ENCODE assay signal across 7 cellular contexts in genomic region chr10:71213761-71214440, GRCh38. TPM values are rescaled to one million over a fixed set of nuclear protein-coding genes. Genes with fewer than 3 reads are reported as not detected.
DNase-seq lines count a peak whose midpoint lies in the region; ATAC-seq and TF ChIP-seq lines count a peak whose summit lies in the region.

No MANE protein-coding gene starts in this region.

- H3K9me3 ChIP-seq in HCT116 (ENCODE audit: control insufficient read depth in 1 of 2, insufficient read depth in 1 of 2, low read depth in 1 of 2, low read length in 2 of 2) = no peaks in the 10 kb centered on the region
- H3K9me3 ChIP-seq in adipocyte (ENCODE audit: control insufficient read depth, low read length) = no peaks in the 10 kb centered on the region
- no peaks in the 10 kb centered on the region for H3K9me3 ChIP-seq in iPS-18c (ENCODE audit: control insufficient read depth, insufficient read depth, low read length)

- no peak for ATAC-seq in HCT116
- ATAC-seq in stimulated activated effector memory CD8-positive, alpha-beta T cell treated with anti-CD3 and anti-CD28 coated beads, Interleukin-12 subunit alpha, Interleukin-12 subunit beta, amount 100 ng/mL, for 72 hours = no peak
- ATAC-seq in HG03135 (IDR thresholded peaks at IDR 0.05; ENCODE audit: unreplicated experiment) = no peak
- ATAC-seq in HG03442 (IDR thresholded peaks at IDR 0.05; ENCODE audit: unreplicated experiment) = no peak

- no peak overlapping the region for H2AFZ ChIP-seq in HCT116 (ENCODE audit: low read depth, low read length, poor library complexity, severe bottlenecking)

- BruUV-seq in HCT116 (replicated peaks; lab: Mats Ljungman, UMichigan) = no TSS peak

- peak overlapping the region; percentile 48 for H3K4me3 Mint-ChIP-seq in stimulated activated effector memory CD8-positive, alpha-beta T cell treated with anti-CD3 and anti-CD28 coated beads, Interleukin-12 subunit alpha, Interleukin-12 subunit beta, amount 100 ng/mL, for 72 hours

- H3K4me3 ChIP-seq in HCT116 (replicated peaks in 1 of 2; ENCODE audit: low read depth in 1 of 2, low read length in 2 of 2) = peak overlapping the region; percentile 84 to 91
- H3K4me3 ChIP-seq in adipocyte (ENCODE audit: low read length) = peak overlapping the region; percentile 90
- peak overlapping the region; percentile 79 for H3K4me3 ChIP-seq in iPS-18c (ENCODE audit: insufficient read depth, low read depth, low read length)

- H3K9me3 Mint-ChIP-seq in stimulated activated effector memory CD8-positive, alpha-beta T cell treated with anti-CD3 and anti-CD28 coated beads, Interleukin-12 subunit alpha, Interleukin-12 subunit beta, amount 100 ng/mL, for 72 hours = no peaks in the 10 kb centered on the region

- peak overlapping the region; percentile 99 for H3K4me2 ChIP-seq in HCT116 (ENCODE audit: low read length)

- CTCF ChIA-PET in HCT116 (lab: Charles Lee) = no interaction called here

- RAD21 ChIA-PET in HCT116 (lab: Charles Lee; ENCODE audit: low non-redundant PET in 1 of 2, low total read pairs in 2 of 2, uncharacterized antibody in 2 of 2, unreplicated experiment in 2 of 2) = interaction anchor here in 1 of 2 experiments (0.6 kb wide), 1 partner anchor 42 kb away, joined by 4 read pairs; no protein-coding TSS in a partner anchor

- H3K4me1 ChIP-seq in HCT116 (ENCODE audit: control insufficient read depth in 1 of 2, insufficient read depth in 2 of 2, low read length in 2 of 2) = peaks cover 43 to 66% of the 10 kb centered on the region in 2 experiments
- H3K4me1 ChIP-seq in adipocyte (ENCODE audit: control insufficient read depth, insufficient read depth, low read length) = peaks cover 25% of the 10 kb centered on the region

- H3K27ac Mint-ChIP-seq in stimulated activated effector memory CD8-positive, alpha-beta T cell treated with anti-CD3 and anti-CD28 coated beads, Interleukin-12 subunit alpha, Interleukin-12 subunit beta, amount 100 ng/mL, for 72 hours = no peak overlapping the region

- H3K27me3 ChIP-seq in HCT116 (ENCODE audit: insufficient read depth, low read length) (peaks cover 27% of the 10 kb centered on the region; the same call in 1 of the 2 replicates), adipocyte (replicated peaks; ENCODE audit: control insufficient read depth, insufficient read depth, low read length) (peaks cover 25% of the 10 kb centered on the region)

- peak overlapping the region; percentile 19; the same call in 1 of the 2 replicates for H3K27ac ChIP-seq in HCT116 (ENCODE audit: low read depth, low read length)

- TF ChIP-seq RAD21 in HCT116 (IDR thresholded peaks at IDR 0.05; ENCODE audit: low read depth) = no peak

- H3K9ac ChIP-seq in HCT116 (ENCODE audit: low read length) (peak overlapping the region; percentile 46), adipocyte (ENCODE audit: low read length) (peak overlapping the region; percentile 89)

- TF ChIP-seq CTCF in HCT116 (IDR thresholded peaks at IDR 0.05 in 2 of 3, conservative IDR thresholded peaks at IDR 0.05 in 1 of 3; ENCODE audit: borderline replicate concordance in 1 of 3, insufficient read depth in 1 of 3, low read depth in 2 of 3, low read length in 2 of 3) = no peak

- H3K36me3 Mint-ChIP-seq in stimulated activated effector memory CD8-positive, alpha-beta T cell treated with anti-CD3 and anti-CD28 coated beads, Interleukin-12 subunit alpha, Interleukin-12 subunit beta, amount 100 ng/mL, for 72 hours = peaks cover 6% of the 10 kb centered on the region

- TF ChIP-seq POLR2A in HCT116 (IDR thresholded peaks at IDR 0.05; ENCODE audit: borderline replicate concordance, extremely low read depth, insufficient read depth, insufficient read length) = no peak

- intact Hi-C loops in HCT116 (cut with micrococcal nuclease) = loop anchor here (2.0 kb wide), 2 partner anchors 47 to 55 kb away; no protein-coding TSS in a partner anchor

- H4K20me1 ChIP-seq in HCT116 (ENCODE audit: insufficient read depth) = no peaks in the 10 kb centered on the region

- no peaks in the 10 kb centered on the region for H3K9me2 ChIP-seq in HCT116 (ENCODE audit: insufficient read depth)

- POLR2A ChIA-PET in HCT116 (lab: Charles Lee) = interaction anchor here (1.2 kb wide), 1 partner anchor 46 kb away, joined by 3 read pairs; no protein-coding TSS in a partner anchor

- H3K79me2 ChIP-seq in HCT116 (ENCODE audit: insufficient read depth, low read length) = peaks cover 27% of the 10 kb centered on the region; the same call in 1 of the 2 replicates

- H3K4me1 Mint-ChIP-seq in stimulated activated effector memory CD8-positive, alpha-beta T cell treated with anti-CD3 and anti-CD28 coated beads, Interleukin-12 subunit alpha, Interleukin-12 subunit beta, amount 100 ng/mL, for 72 hours = peaks cover 13% of the 10 kb centered on the region

- H3K36me3 ChIP-seq in HCT116 (ENCODE audit: control insufficient read depth in 1 of 2, insufficient read depth in 2 of 2, low read length in 2 of 2) = no peaks in the 10 kb centered on the region
- H3K36me3 ChIP-seq in adipocyte (ENCODE audit: control insufficient read depth, insufficient read depth, low read length, severe bottlenecking) = no peaks in the 10 kb centered on the region

- DNase-seq in HCT116 (ENCODE audit: low read depth, low spot score) (no peak), adipocyte (ENCODE audit: low read depth) (peak; percentile 66), SK-N-DZ (ENCODE audit: low spot score) (no peak)
- DNase-seq in stimulated activated effector memory CD8-positive, alpha-beta T cell treated with anti-CD3 and anti-CD28 coated beads, Interleukin-12 subunit alpha, Interleukin-12 subunit beta, amount 100 ng/mL, for 72 hours (ENCODE audit: low spot score in 2 of 2) = no peak

TF ChIP-seq in HCT116, 20 proteins besides CTCF, POLR2A, EP300 and RAD21:
- no peak for TF ChIP-seq MAX (IDR thresholded peaks at IDR 0.05)
- TF ChIP-seq EGR1 (IDR thresholded peaks at IDR 0.05; ENCODE audit: low read depth) = no peak
- TF ChIP-seq SRF (IDR thresholded peaks at IDR 0.05; ENCODE audit: low read depth) = no peak
- no peak for TF ChIP-seq SP1 (IDR thresholded peaks at IDR 0.05; ENCODE audit: low read depth)
- TF ChIP-seq SIN3A (IDR thresholded peaks at IDR 0.05; ENCODE audit: low read depth) = no peak
- no peak for TF ChIP-seq ELF1 (IDR thresholded peaks at IDR 0.05; ENCODE audit: borderline replicate concordance, low read depth)
- TF ChIP-seq REST (IDR thresholded peaks at IDR 0.05; ENCODE audit: low read depth) = no peak
- TF ChIP-seq FOSL1 (IDR thresholded peaks at IDR 0.05; ENCODE audit: low read depth) = no peak
- TF ChIP-seq POLR2AphosphoS5 (IDR thresholded peaks at IDR 0.05; ENCODE audit: low read depth, low read length) = 0 out of 2 replicates have a peak, but pooled peaks have one; percentile 15

RNA-seq across cellular contexts. Expression of gene UNC5B, which starts 1.5 kb away (rescaled TPM):
- total RNA-seq in HCT116 (2021; ENCODE audit: unreplicated experiment) = 22.0 TPM
- 29.6 and 41.5 TPM in 2 replicates for polyA plus RNA-seq in HCT116 (2012)
- 11.4 and 13.7 TPM in 2 replicates for polyA plus RNA-seq in SK-N-DZ (2014; cell fraction: cytosol; rRNA removed)
- polyA plus RNA-seq in SK-N-DZ (2014; cell fraction: nucleus; rRNA removed) = 16.8 and 23.9 TPM in 2 replicates
